ENCODE assay signal across 19 cellular contexts in the genomic region with DNA sequence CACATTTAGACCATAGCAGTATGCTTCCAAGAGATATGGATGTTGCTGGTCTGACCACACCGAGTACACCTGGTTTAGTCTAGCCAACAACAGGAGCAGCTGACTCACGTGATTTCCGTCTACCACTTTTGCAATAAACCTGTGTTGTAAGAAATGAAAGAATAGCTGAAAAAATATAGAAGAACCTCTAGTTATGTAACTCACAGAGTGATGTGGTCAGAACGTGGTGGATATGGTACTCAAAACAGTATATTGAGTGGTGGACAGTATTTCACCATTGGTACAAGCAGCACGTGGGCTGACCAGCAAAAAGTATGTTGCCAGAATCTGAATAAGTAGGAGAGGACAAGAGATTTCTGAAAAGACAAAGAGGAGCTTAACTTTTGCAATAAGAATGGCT.
DNase-seq lines count a peak whose midpoint lies in the region; ATAC-seq and TF ChIP-seq lines count a peak whose summit lies in the region.
"Had no signal": no experiment of that assay in that cellular context is flagged by ENCODE, and none has a peak within 500 bp of the region (broad histone marks: within the 10 kb centered on the region; RNA-seq: fewer than 3 reads in every experiment).

No MANE protein-coding gene starts in this region.

- TF ChIP-seq POLR2A in NB4 (IDR thresholded peaks at IDR 0.05; ENCODE audit: extremely low read depth, insufficient read length): no peak

- H3K27me3 ChIP-seq in HL-60 (ENCODE audit: insufficient read depth, poor library complexity, severe bottlenecking): no peaks in the 10 kb centered on the region
- H3K27me3 ChIP-seq in neutrophil: no peaks in the 10 kb centered on the region
- no peaks in the 10 kb centered on the region for H3K27me3 ChIP-seq in CD4-positive, alpha-beta memory T cell (ENCODE audit: insufficient read depth, low read length)

- no peak for TF ChIP-seq CTCF in HL-60 (IDR thresholded peaks at IDR 0.05; ENCODE audit: insufficient read depth, low read length)
- no peak for TF ChIP-seq CTCF in NB4 (IDR thresholded peaks at IDR 0.05; ENCODE audit: low read depth, low read length)
- TF ChIP-seq CTCF in neutrophil (IDR thresholded peaks at IDR 0.05): no peak

- no peaks in the 10 kb centered on the region for H3K9me3 Mint-ChIP-seq in CD4-positive, alpha-beta memory T cell
- H3K9me3 Mint-ChIP-seq: CD4-positive, CD25-positive, alpha-beta regulatory T cell had no signal

- no peaks in the 10 kb centered on the region for H3K9me3 ChIP-seq in neutrophil
- H3K9me3 ChIP-seq in CD4-positive, alpha-beta memory T cell (ENCODE audit: control insufficient read depth in 1 of 2, low read length in 2 of 2): no peaks in the 10 kb centered on the region
- H3K9me3 ChIP-seq: MG63 had no signal

- H3K4me3 Mint-ChIP-seq in CD4-positive, alpha-beta memory T cell: no peak overlapping the region
- H3K4me3 Mint-ChIP-seq: CD4-positive, CD25-positive, alpha-beta regulatory T cell had no signal

- H3K4me1 ChIP-seq in neutrophil (ENCODE audit: control insufficient read depth in 1 of 2, insufficient read depth in 1 of 2, low read depth in 1 of 2, low read length in 1 of 2): peaks cover 16 to 19% of the 10 kb centered on the region in 2 experiments
- no peaks in the 10 kb centered on the region for H3K4me1 ChIP-seq in CD4-positive, alpha-beta memory T cell (ENCODE audit: insufficient read depth, low read length)

- no peak for ATAC-seq in HG02642 (IDR thresholded peaks at IDR 0.05; ENCODE audit: poor library complexity, unreplicated experiment)
- ATAC-seq: Right ventricle myocardium inferior had no signal

- intact Hi-C loops in CD4-positive, alpha-beta memory T cell (cut with micrococcal nuclease): no loop called here

- POLR2A ChIA-PET in CD4-positive, alpha-beta memory T cell (lab: Charles Lee; ENCODE audit: partially characterized antibody): no interaction called here

- CTCF ChIA-PET in CD4-positive, alpha-beta memory T cell (lab: Charles Lee; ENCODE audit: partially characterized antibody): interaction anchor here (0.6 kb wide), 1 partner anchor 26 kb away, joined by 3 read pairs; no protein-coding TSS in a partner anchor

- H3K36me3 ChIP-seq in neutrophil: no peaks in the 10 kb centered on the region
- no peaks in the 10 kb centered on the region for H3K36me3 ChIP-seq in CD4-positive, alpha-beta memory T cell (ENCODE audit: insufficient read depth, low read length)
- H3K36me3 ChIP-seq: MG63 had no signal

- no peak overlapping the region for H3K27ac Mint-ChIP-seq in CD4-positive, alpha-beta memory T cell
- H3K27ac Mint-ChIP-seq: CD4-positive, CD25-positive, alpha-beta regulatory T cell had no signal

- peak overlapping the region; percentile 8 for H3K27ac ChIP-seq in HL-60 (replicated peaks)
- peak overlapping the region; percentile 76 for H3K27ac ChIP-seq in neutrophil
- no peak overlapping the region for H3K27ac ChIP-seq in CD4-positive, alpha-beta memory T cell (ENCODE audit: low read depth, low read length)

- no peaks in the 10 kb centered on the region for H3K4me1 Mint-ChIP-seq in CD4-positive, alpha-beta memory T cell
- H3K4me1 Mint-ChIP-seq: CD4-positive, CD25-positive, alpha-beta regulatory T cell had no signal

- DNase-seq in HL-60 (ENCODE audit: low read depth in 1 of 2, low spot score in 1 of 2) (peak; percentile 75 to 78), NB4 (ENCODE audit: low read depth) (peak; percentile 16), SKM-1 treated with dmso at 0.1 percent for 144 hours (lab: John Stamatoyannopoulos, UW; ENCODE audit: unreplicated experiment) (peak; percentile 75), DMS53 treated with DMSO at 0.1 percent for 48 hours (lab: John Stamatoyannopoulos, UW; ENCODE audit: unreplicated experiment) (no peak)
- DNase-seq in CD4-positive, alpha-beta memory T cell: no peak
- DNase-seq: CD4-positive, CD25-positive, alpha-beta regulatory T cell; COR-L47; DMS79 treated with DMSO at 0.1 percent for 48 hours; Kasumi-1; MG63; NCI-H1105; NCI-H2029 treated with DMSO at 0.1 percent for 48 hours; NCI-H226; NCI-H510A treated with DMSO at 0.1 percent for 48 hours; NCI-H748 treated with DMSO at 0.1 percent for 48 hours; T-helper 2 cell had no signal

- H3K4me3 ChIP-seq in HL-60 (replicated peaks; ENCODE audit: insufficient read depth, low read length): no peak overlapping the region
- H3K4me3 ChIP-seq in NB4 (ENCODE audit: low read depth, low read length): no peak overlapping the region
- H3K4me3 ChIP-seq in neutrophil (ENCODE audit: low read depth in 1 of 2, low read length in 1 of 2): peak overlapping the region in 1 of 2 experiments; percentile 7
- H3K4me3 ChIP-seq in CD4-positive, alpha-beta memory T cell (ENCODE audit: low read length in 2 of 2): no peak overlapping the region
- H3K4me3 ChIP-seq: MG63 had no signal

- no peaks in the 10 kb centered on the region for H3K36me3 Mint-ChIP-seq in CD4-positive, alpha-beta memory T cell
- H3K36me3 Mint-ChIP-seq: CD4-positive, CD25-positive, alpha-beta regulatory T cell had no signal

- H3K27me3 Mint-ChIP-seq in CD4-positive, alpha-beta memory T cell: peaks cover 3 to 10% of the 10 kb centered on the region in 2 donors

Comparison
In these comparisons a context has a peak if more than half of its experiments do, and no peak if none do; other contexts are left out.
1. DNase-seq: peak in HL-60 (2 of 2), NB4 (single experiment) and SKM-1 treated with dmso at 0.1 percent for 144 hours (single experiment); none in DMS53 treated with DMSO at 0.1 percent for 48 hours (single experiment) and CD4-positive, alpha-beta memory T cell (0 of 5).